In the genomic region with DNA sequence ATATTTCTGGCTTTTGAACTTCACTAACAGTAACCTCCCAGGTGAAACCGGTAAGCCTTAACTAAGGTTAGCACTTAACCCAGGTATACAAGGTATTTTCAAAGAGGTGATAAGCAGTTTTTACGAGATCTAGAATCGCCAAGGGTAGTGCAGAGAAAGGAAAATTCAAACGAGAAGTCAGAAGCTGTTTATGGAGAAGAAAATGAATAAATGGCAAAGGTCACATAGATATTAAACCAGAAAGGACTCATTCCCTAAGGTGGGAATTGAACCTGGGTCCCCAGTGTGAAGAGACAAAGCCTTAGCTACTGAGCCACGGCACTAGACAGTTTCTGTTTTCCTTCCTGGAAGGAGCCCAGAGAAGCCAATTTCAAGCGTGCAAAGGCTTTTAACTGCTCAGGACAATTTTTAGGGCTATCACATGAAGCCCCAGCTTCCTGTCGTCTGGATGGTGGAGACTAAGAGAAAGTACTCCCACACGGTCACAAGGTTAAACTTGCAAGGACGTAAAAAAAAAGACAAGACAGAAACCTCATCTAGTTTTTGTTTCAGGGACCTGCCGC, we compare ENCODE assay signal across 1 cellular context.
TF ChIP-seq lines count a peak whose summit lies in the region.

No MANE protein-coding gene starts in this region.

TF ChIP-seq in K562, 482 proteins besides CTCF, POLR2A, EP300 and RAD21 (continued from another document and continues in another):
- no peak for TF ChIP-seq CUX1 (CRISPR knock-in tag; IDR thresholded peaks at IDR 0.05)
- TF ChIP-seq CREB3L1 (IDR thresholded peaks at IDR 0.05; ENCODE audit: borderline replicate concordance, low read depth): no peak
- TF ChIP-seq, protein P1, sequence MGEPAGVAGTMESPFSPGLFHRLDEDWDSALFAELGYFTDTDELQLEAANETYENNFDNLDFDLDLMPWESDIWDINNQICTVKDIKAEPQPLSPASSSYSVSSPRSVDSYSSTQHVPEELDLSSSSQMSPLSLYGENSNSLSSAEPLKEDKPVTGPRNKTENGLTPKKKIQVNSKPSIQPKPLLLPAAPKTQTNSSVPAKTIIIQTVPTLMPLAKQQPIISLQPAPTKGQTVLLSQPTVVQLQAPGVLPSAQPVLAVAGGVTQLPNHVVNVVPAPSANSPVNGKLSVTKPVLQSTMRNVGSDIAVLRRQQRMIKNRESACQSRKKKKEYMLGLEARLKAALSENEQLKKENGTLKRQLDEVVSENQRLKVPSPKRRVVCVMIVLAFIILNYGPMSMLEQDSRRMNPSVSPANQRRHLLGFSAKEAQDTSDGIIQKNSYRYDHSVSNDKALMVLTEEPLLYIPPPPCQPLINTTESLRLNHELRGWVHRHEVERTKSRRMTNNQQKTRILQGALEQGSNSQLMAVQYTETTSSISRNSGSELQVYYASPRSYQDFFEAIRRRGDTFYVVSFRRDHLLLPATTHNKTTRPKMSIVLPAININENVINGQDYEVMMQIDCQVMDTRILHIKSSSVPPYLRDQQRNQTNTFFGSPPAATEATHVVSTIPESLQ (CRISPR knock-in tag; IDR thresholded peaks at IDR 0.05): no peak
- no peak for TF ChIP-seq RBFOX2 (IDR thresholded peaks at IDR 0.05; ENCODE audit: low read depth, low read length)
- TF ChIP-seq MGA (IDR thresholded peaks at IDR 0.05): no peak
- TF ChIP-seq HMGXB4 (CRISPR knock-in tag; IDR thresholded peaks at IDR 0.05): no peak
- no peak for TF ChIP-seq ASH1L (IDR thresholded peaks at IDR 0.05; ENCODE audit: borderline replicate concordance, low read depth, partially characterized antibody)
- no peak for TF ChIP-seq SMC3 (conservative IDR thresholded peaks at IDR 0.05; ENCODE audit: insufficient read depth, low read depth, low read length)
- TF ChIP-seq, protein P2, sequence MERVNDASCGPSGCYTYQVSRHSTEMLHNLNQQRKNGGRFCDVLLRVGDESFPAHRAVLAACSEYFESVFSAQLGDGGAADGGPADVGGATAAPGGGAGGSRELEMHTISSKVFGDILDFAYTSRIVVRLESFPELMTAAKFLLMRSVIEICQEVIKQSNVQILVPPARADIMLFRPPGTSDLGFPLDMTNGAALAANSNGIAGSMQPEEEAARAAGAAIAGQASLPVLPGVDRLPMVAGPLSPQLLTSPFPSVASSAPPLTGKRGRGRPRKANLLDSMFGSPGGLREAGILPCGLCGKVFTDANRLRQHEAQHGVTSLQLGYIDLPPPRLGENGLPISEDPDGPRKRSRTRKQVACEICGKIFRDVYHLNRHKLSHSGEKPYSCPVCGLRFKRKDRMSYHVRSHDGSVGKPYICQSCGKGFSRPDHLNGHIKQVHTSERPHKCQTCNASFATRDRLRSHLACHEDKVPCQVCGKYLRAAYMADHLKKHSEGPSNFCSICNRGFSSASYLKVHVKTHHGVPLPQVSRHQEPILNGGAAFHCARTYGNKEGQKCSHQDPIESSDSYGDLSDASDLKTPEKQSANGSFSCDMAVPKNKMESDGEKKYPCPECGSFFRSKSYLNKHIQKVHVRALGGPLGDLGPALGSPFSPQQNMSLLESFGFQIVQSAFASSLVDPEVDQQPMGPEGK (CRISPR knock-in tag; IDR thresholded peaks at IDR 0.05; ENCODE audit: borderline replicate concordance): no peak
- no peak for TF ChIP-seq KDM2B (CRISPR knock-in tag; IDR thresholded peaks at IDR 0.05)
- TF ChIP-seq CTCFL (IDR thresholded peaks at IDR 0.05; ENCODE audit: borderline replicate concordance, insufficient read depth, low read depth, low read length, poor library complexity, severe bottlenecking): no peak
- no peak for TF ChIP-seq ZNF77 (CRISPR knock-in tag; IDR thresholded peaks at IDR 0.05)
- no peak for TF ChIP-seq MECOM (CRISPR knock-in tag; IDR thresholded peaks at IDR 0.05)
- TF ChIP-seq SETDB1 (IDR thresholded peaks at IDR 0.05; ENCODE audit: low read length): no peak
- TF ChIP-seq ZNF778 (CRISPR knock-in tag; IDR thresholded peaks at IDR 0.05): no peak
- TF ChIP-seq TCFL5 (CRISPR knock-in tag; conservative IDR thresholded peaks at IDR 0.05): no peak
- no peak for TF ChIP-seq EHMT2 (IDR thresholded peaks at IDR 0.05)
- no peak for TF ChIP-seq PHF8 (IDR thresholded peaks at IDR 0.05; ENCODE audit: borderline replicate concordance, low read length)
- TF ChIP-seq FIP1L1 (IDR thresholded peaks at IDR 0.05; ENCODE audit: low read depth, low read length, poor library complexity, severe bottlenecking): no peak
- TF ChIP-seq RBM14 (IDR thresholded peaks at IDR 0.05; ENCODE audit: borderline replicate concordance, insufficient read depth, low read depth, low read length): no peak
